ENCODE assay signal across 8 cellular contexts in genomic region chr1:109399326-109399957, GRCh38. TPM values are rescaled to one million over a fixed set of nuclear protein-coding genes. Genes with fewer than 3 reads are reported as not detected.
DNase-seq lines count a peak whose midpoint lies in the region; ATAC-seq, FAIRE-seq and TF ChIP-seq lines count a peak whose summit lies in the region.

No MANE protein-coding gene starts in this region.

- WGBS in K562 (ENCODE audit: insufficient coverage, low coverage, missing lambda C conversion rate), result 0% methylated on average over 2 of the region's 2 CpGs
- 36% methylated on average over 2 of the region's 2 CpGs for WGBS in suprapubic skin

- H3K27me3 ChIP-seq in K562 (ENCODE audit: control insufficient read depth in 2 of 2, insufficient read depth in 2 of 2, low read length in 2 of 2) (no peaks in the 10 kb centered on the region), suprapubic skin (no peaks in the 10 kb centered on the region)

- H3K4me1 Mint-ChIP-seq in Calu3 (ENCODE audit: low read depth, unreplicated experiment) (peaks cover 14% of the 10 kb centered on the region), HFFc6 (ENCODE audit: low read depth) (peaks cover 42% of the 10 kb centered on the region), immature natural killer cell (peaks cover 16 to 26% of the 10 kb centered on the region in 2 donors)
- peaks cover 28% of the 10 kb centered on the region for H3K4me1 Mint-ChIP-seq in stimulated activated memory B cell treated with anti-CD40 and anti-IgM and Interleukin-4, amounts not matched to agents 10 μg/mL and 1 μg/mL and 100 μg/mL, for 72 hours

- H3K4me3 Mint-ChIP-seq in Calu3 (ENCODE audit: low read depth, unreplicated experiment) (no peak overlapping the region), HFFc6 (no peak overlapping the region), immature natural killer cell (peak overlapping the region; percentile 43 to 79 (median 52))
- H3K4me3 Mint-ChIP-seq in stimulated activated memory B cell treated with anti-CD40 and anti-IgM and Interleukin-4, amounts not matched to agents 10 μg/mL and 1 μg/mL and 100 μg/mL, for 72 hours, result no peak overlapping the region

- no peak; the same call in 1 of the 2 replicates for TF ChIP-seq EP300 in K562 (IDR thresholded peaks at IDR 0.05; ENCODE audit: low read length)
- TF ChIP-seq EP300 in suprapubic skin (IDR thresholded peaks at IDR 0.05), result no peak

- TF ChIP-seq RAD21 in K562 (CRISPR knock-in tag; conservative IDR thresholded peaks at IDR 0.05 in 1 of 2, IDR thresholded peaks at IDR 0.05 in 1 of 2), result peak; percentile 98

- H3K9me1 ChIP-seq in K562 (ENCODE audit: control insufficient read depth, insufficient read depth, low read length), result no peaks in the 10 kb centered on the region

- H3K4me1 ChIP-seq in K562 (replicated peaks in 1 of 2; ENCODE audit: control insufficient read depth in 2 of 2, insufficient read depth in 2 of 2, low read length in 2 of 2) (peaks cover 22 to 25% of the 10 kb centered on the region in 2 experiments), suprapubic skin (peaks cover 37% of the 10 kb centered on the region)

- H3K27ac Mint-ChIP-seq in Calu3 (ENCODE audit: unreplicated experiment) (no peak overlapping the region), HFFc6 (0 out of 2 replicates have a peak overlapping the region, but pooled peaks have one; percentile 26), immature natural killer cell (peak overlapping the region in 2 of 6 donors; percentile 35 to 65)
- H3K27ac Mint-ChIP-seq in stimulated activated memory B cell treated with anti-CD40 and anti-IgM and Interleukin-4, amounts not matched to agents 10 μg/mL and 1 μg/mL and 100 μg/mL, for 72 hours, result no peak overlapping the region

- TF ChIP-seq POLR2A in K562 (conservative IDR thresholded peaks at IDR 0.05) (no peak), suprapubic skin (IDR thresholded peaks at IDR 0.05) (no peak)

- in situ Hi-C loops in K562 (cut with MboI), result no loop called here

- TF ChIP-seq CTCF in Calu3 (IDR thresholded peaks at IDR 0.05; ENCODE audit: unreplicated experiment) (peak; percentile 38), HFFc6 (IDR thresholded peaks at IDR 0.05) (peak; percentile 93), K562 (IDR thresholded peaks at IDR 0.05 in 2 of 3, conservative IDR thresholded peaks at IDR 0.05 in 1 of 3; ENCODE audit: insufficient read depth in 2 of 3, low read depth in 1 of 3, low read length in 3 of 3) (peak; percentile 61 to 93 (median 68); a peak in 5 of 6 replicates), suprapubic skin (IDR thresholded peaks at IDR 0.05) (peak; percentile 33 to 56)

- H3K9me3 ChIP-seq in K562 (replicated peaks; ENCODE audit: control insufficient read depth, insufficient read depth, low read depth, low read length) (no peaks in the 10 kb centered on the region), suprapubic skin (no peaks in the 10 kb centered on the region)

- H3K79me2 ChIP-seq in K562 (ENCODE audit: control insufficient read depth, insufficient read depth, low read length), result peaks cover 32% of the 10 kb centered on the region

- no peaks in the 10 kb centered on the region for H4K20me1 ChIP-seq in K562 (replicated peaks; ENCODE audit: control insufficient read depth, insufficient read depth, low read length)

- H3K4me3 ChIP-seq in K562 (no peak overlapping the region), suprapubic skin (no peak overlapping the region)

- H3K36me3 Mint-ChIP-seq in Calu3 (ENCODE audit: insufficient read depth, unreplicated experiment), result peaks cover 19% of the 10 kb centered on the region
- no peaks in the 10 kb centered on the region for H3K36me3 Mint-ChIP-seq in HFFc6 (ENCODE audit: low read depth)
- peaks cover 0 to 9% (median 3%) of the 10 kb centered on the region in 3 donors for H3K36me3 Mint-ChIP-seq in immature natural killer cell
- peaks cover under 1% of the 10 kb centered on the region for H3K36me3 Mint-ChIP-seq in stimulated activated memory B cell treated with anti-CD40 and anti-IgM and Interleukin-4, amounts not matched to agents 10 μg/mL and 1 μg/mL and 100 μg/mL, for 72 hours

- no peak overlapping the region for H3K4me2 ChIP-seq in K562 (ENCODE audit: insufficient read depth, low read length)

- H3K27me3 Mint-ChIP-seq in Calu3 (ENCODE audit: unreplicated experiment) (no peaks in the 10 kb centered on the region), HFFc6 (ENCODE audit: insufficient read depth) (no peaks in the 10 kb centered on the region; the same call in 1 of the 2 replicates), immature natural killer cell (ENCODE audit: low read depth in 3 of 3) (peaks cover 11 to 23% (median 18%) of the 10 kb centered on the region in 3 donors)
- peaks cover 41% of the 10 kb centered on the region for H3K27me3 Mint-ChIP-seq in stimulated activated memory B cell treated with anti-CD40 and anti-IgM and Interleukin-4, amounts not matched to agents 10 μg/mL and 1 μg/mL and 100 μg/mL, for 72 hours

- H3K36me3 ChIP-seq in K562 (ENCODE audit: control insufficient read depth, insufficient read depth, low read length), result peaks cover 36% of the 10 kb centered on the region
- H3K36me3 ChIP-seq in suprapubic skin, result peaks cover 35% of the 10 kb centered on the region

- H3K9ac ChIP-seq in K562 (ENCODE audit: insufficient read depth in 1 of 2, low read depth in 2 of 2, low read length in 2 of 2), result no peak overlapping the region

- BruUV-seq in Calu3 (replicated peaks; lab: Mats Ljungman, UMichigan), result no TSS peak
- BruUV-seq in K562 (replicated peaks; lab: Mats Ljungman, UMichigan), result no TSS peak

- DNase-seq in Calu3 (peak; percentile 43), HFFc6 (peak; percentile 56), NCI-H69 (lab: John Stamatoyannopoulos, UW) (peak; percentile 72), K562 (ENCODE audit: extremely low read depth in 1 of 4, low spot score in 3 of 4) (peak; percentile 54 to 83 (median 57)), immature natural killer cell (peak; percentile 42 to 59 (median 49)), suprapubic skin (ENCODE audit: low spot score in 2 of 2) (no peak)

- POLR2A ChIA-PET in K562 (lab: Yijun Ruan, JAX), result interaction anchor here (0.6 to 4.1 kb wide), 16 partner anchors 9 to 198 kb away, joined by 3 to 16 read pairs (median 6); partner anchors contain the start of genes PSMA5, PSRC1 and SARS1

- no peaks in the 10 kb centered on the region for H3K9me3 Mint-ChIP-seq in Calu3 (ENCODE audit: low read depth, unreplicated experiment)
- no peaks in the 10 kb centered on the region for H3K9me3 Mint-ChIP-seq in HFFc6
- no peaks in the 10 kb centered on the region for H3K9me3 Mint-ChIP-seq in immature natural killer cell
- no peaks in the 10 kb centered on the region for H3K9me3 Mint-ChIP-seq in stimulated activated memory B cell treated with anti-CD40 and anti-IgM and Interleukin-4, amounts not matched to agents 10 μg/mL and 1 μg/mL and 100 μg/mL, for 72 hours

- H3K27ac ChIP-seq in K562 (ENCODE audit: extremely low read depth, low read depth, low read length), result no peak overlapping the region
- H3K27ac ChIP-seq in suprapubic skin, result peak overlapping the region; percentile 85

- ATAC-seq in K562 (no peak), HG03039 (IDR thresholded peaks at IDR 0.05; ENCODE audit: unreplicated experiment) (no peak)
- ATAC-seq in stimulated activated memory B cell treated with anti-CD40 and anti-IgM and Interleukin-4, amounts not matched to agents 10 μg/mL and 1 μg/mL and 100 μg/mL, for 72 hours, result no peak

- CTCF ChIA-PET in Calu3 (lab: Charles Lee) (interaction anchor here (0.5 to 1.5 kb wide), 7 partner anchors 27 to 819 kb away, joined by 3 to 6 read pairs (median 4); no protein-coding TSS in a partner anchor), K562 (lab: Yijun Ruan, JAX; ENCODE audit: low intra/inter-chr PET ratio) (interaction anchor here (0.6 to 5.5 kb wide), 9 partner anchors 53 to 199 kb away, joined by 3 to 91 read pairs (median 4); partner anchors contain the start of gene PSRC1)

- intact Hi-C loops in Calu3 (cut with micrococcal nuclease; ENCODE audit: unreplicated experiment), result loop anchor here (1.0 to 10.0 kb wide), 3 partner anchors 123 to 205 kb away; no protein-coding TSS in a partner anchor
- intact Hi-C loops in K562 (cut with micrococcal nuclease), result loop anchor here (1.0 to 5.0 kb wide), 5 partner anchors 37 to 136 kb away; partner anchors contain the start of gene PSRC1

- no peak overlapping the region for H2AFZ ChIP-seq in K562 (ENCODE audit: low read depth, low read length)

- peak; percentile 73 for FAIRE-seq in K562 (lab: Jason Lieb, UNC)

RNA-seq across cellular contexts. Expression of gene SORT1, which starts 1.7 kb away (rescaled TPM):
- total RNA-seq in Calu3 (2022) (46.3 and 68.2 TPM in 2 replicates), K562 (2014; rRNA removed) (35.5 and 41.4 TPM in 2 replicates), K562 (2014; rRNA removed; fragmentation: Illumina TruSeq; extraction: Trizol) (91.0 and 110 TPM in 2 replicates), K562 (2015; rRNA removed; fragmentation: Illumina TruSeq; extraction: Trizol) (88.2 and 96.9 TPM in 2 replicates), K562 (2021) (110 and 112 TPM in 2 replicates), suprapubic skin (10 to 100 TPM; 27.8 to 52.7 (median 34.5) TPM)
- total RNA-seq in HFFc6 (2021; fragmentation: NEBNext Ultra II Directional; extraction: Animal tissue kit (Norgen Biotek cat#: 25700)), result 10 to 100 TPM; 51.6 to 78.4 (median 58.5) TPM
- total RNA-seq in K562 (2011; cell fraction: chromatin; rRNA removed; ENCODE audit: low replicate concordance), result 326 and 417 TPM in 2 replicates
- total RNA-seq in K562 (2011; cell fraction: nucleolus; rRNA removed), result 241 and 283 TPM in 2 replicates
- 391 and 568 TPM in 2 replicates for total RNA-seq in K562 (2011; cell fraction: nucleoplasm; rRNA removed)
- polyA plus RNA-seq in K562 (2011; rRNA removed) (78.2 and 92.1 TPM in 2 replicates), K562 (2014; fragmentation: Illumina TruSeq; extraction: Trizol) (65.0 and 68.2 TPM in 2 replicates), K562 (2014; fragmentation: Nextera tagmentation; extraction: Ambion mirVana) (10 to 100 TPM; 27.4 to 33.3 TPM), K562 (2014; rRNA removed) (41.4 and 43.4 TPM in 2 replicates), immature natural killer cell (1 to 10 TPM in 1 of 3 donors, under 1 TPM in 1, not detected in 1; 0.54 to 1.6 TPM)
- polyA plus RNA-seq in K562 (2011; cell fraction: cytosol; rRNA removed), result 40.5 and 54.0 TPM in 2 replicates
- polyA plus RNA-seq in K562 (2011; cell fraction: nucleus; rRNA removed), result 57.9 and 62.0 TPM in 2 replicates
- 50.8 and 57.3 TPM in 2 replicates for polyA plus RNA-seq in K562 (2012)
- polyA minus RNA-seq in K562 (2011; rRNA and poly(A)+ RNA removed), result 227 and 260 TPM in 2 replicates
- 87.5 and 90.6 TPM in 2 replicates for polyA minus RNA-seq in K562 (2011; cell fraction: cytosol; rRNA and poly(A)+ RNA removed)
- 98.4 and 138 TPM in 2 replicates for polyA minus RNA-seq in K562 (2011; cell fraction: nucleus; rRNA and poly(A)+ RNA removed)

RNA-seq across cellular contexts. Expression of gene PSMA5, which starts 26.8 kb away (rescaled TPM):
- total RNA-seq in Calu3 (2022), result 108 and 121 TPM in 2 replicates
- total RNA-seq in HFFc6 (2021; fragmentation: NEBNext Ultra II Directional; extraction: Animal tissue kit (Norgen Biotek cat#: 25700)), result 100 to 1,000 TPM; 145 to 195 (median 188) TPM
- total RNA-seq in K562 (2011; cell fraction: chromatin; rRNA removed; ENCODE audit: low replicate concordance), result 131 and 146 TPM in 2 replicates
- 74.6 and 80.0 TPM in 2 replicates for total RNA-seq in K562 (2011; cell fraction: nucleolus; rRNA removed)
- 126 and 145 TPM in 2 replicates for total RNA-seq in K562 (2011; cell fraction: nucleoplasm; rRNA removed)
- 77.1 and 82.6 TPM in 2 replicates for total RNA-seq in K562 (2014; rRNA removed)
- 309 and 348 TPM in 2 replicates for total RNA-seq in K562 (2014; rRNA removed; fragmentation: Illumina TruSeq; extraction: Trizol)
- total RNA-seq in K562 (2015; rRNA removed; fragmentation: Illumina TruSeq; extraction: Trizol), result 155 and 190 TPM in 2 replicates
- total RNA-seq in K562 (2021), result 287 and 302 TPM in 2 replicates
- polyA plus RNA-seq in K562 (2011; rRNA removed), result 299 and 397 TPM in 2 replicates
- polyA plus RNA-seq in K562 (2011; cell fraction: cytosol; rRNA removed), result 168 and 244 TPM in 2 replicates
- polyA plus RNA-seq in K562 (2011; cell fraction: nucleus; rRNA removed), result 74.2 and 128 TPM in 2 replicates
- 169 and 249 TPM in 2 replicates for polyA plus RNA-seq in K562 (2012)
- polyA plus RNA-seq in K562 (2014; fragmentation: Illumina TruSeq; extraction: Trizol), result 246 and 256 TPM in 2 replicates
- polyA plus RNA-seq in K562 (2014; fragmentation: Nextera tagmentation; extraction: Ambion mirVana), result 100 to 1,000 TPM; 451 to 542 TPM
- 225 and 273 TPM in 2 replicates for polyA plus RNA-seq in K562 (2014; rRNA removed)
- 238 and 288 TPM in 2 replicates for polyA minus RNA-seq in K562 (2011; rRNA and poly(A)+ RNA removed)
- 104 and 136 TPM in 2 replicates for polyA minus RNA-seq in K562 (2011; cell fraction: cytosol; rRNA and poly(A)+ RNA removed)
- 40.0 and 62.9 TPM in 2 replicates for polyA minus RNA-seq in K562 (2011; cell fraction: nucleus; rRNA and poly(A)+ RNA removed)
- 100 to 1,000 TPM; 115 to 146 (median 123) TPM for polyA plus RNA-seq in immature natural killer cell
- 10 to 100 TPM; 26.2 to 36.2 (median 31.5) TPM for total RNA-seq in suprapubic skin

Comparison
In these comparisons a context has a peak if more than half of its experiments do, and no peak if none do; other contexts are left out.
1. DNase-seq: peak in Calu3 (single experiment), HFFc6 (single experiment), NCI-H69 (single experiment), K562 (4 of 4) and immature natural killer cell (3 of 3); none in suprapubic skin (0 of 2).
2. H3K4me3 Mint-ChIP-seq: peak in immature natural killer cell (5 of 5); none in Calu3 (single experiment), HFFc6 (single experiment) and stimulated activated memory B cell treated with anti-CD40 and anti-IgM and Interleukin-4, amounts not matched to agents 10 μg/mL and 1 μg/mL and 100 μg/mL, for 72 hours (single experiment).
3. CTCF ChIP-seq: peak in every context shown above with its lines; median percentile 93 in HFFc6; 68 in K562; 44 in suprapubic skin; 38 in Calu3.